Comparison of ENCODE assay signal across 1 cellular context in the genomic region with DNA sequence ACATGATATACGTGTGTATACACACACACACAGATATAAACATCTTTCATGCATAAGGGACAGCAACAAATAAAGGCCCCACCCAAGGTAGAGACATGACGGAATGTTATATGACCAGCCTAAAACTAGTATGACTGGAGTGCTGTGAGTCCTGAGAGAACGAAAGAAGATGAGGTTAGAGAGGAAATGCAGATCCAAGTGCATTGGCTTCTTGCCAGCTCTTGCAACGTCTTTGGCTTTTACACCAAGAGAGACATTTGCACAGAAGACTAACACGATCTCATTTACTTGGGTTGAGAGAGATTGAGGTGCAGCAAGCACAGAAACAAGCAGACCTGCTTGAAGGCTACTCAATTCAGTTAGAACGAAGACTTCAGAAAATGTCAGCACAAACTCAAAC.
TF ChIP-seq lines count a peak whose summit lies in the region.

No MANE protein-coding gene starts in this region.

TF ChIP-seq in HepG2, 621 proteins besides CTCF, POLR2A, EP300 and RAD21 (continued from another document):
- TF ChIP-seq, protein P1, sequence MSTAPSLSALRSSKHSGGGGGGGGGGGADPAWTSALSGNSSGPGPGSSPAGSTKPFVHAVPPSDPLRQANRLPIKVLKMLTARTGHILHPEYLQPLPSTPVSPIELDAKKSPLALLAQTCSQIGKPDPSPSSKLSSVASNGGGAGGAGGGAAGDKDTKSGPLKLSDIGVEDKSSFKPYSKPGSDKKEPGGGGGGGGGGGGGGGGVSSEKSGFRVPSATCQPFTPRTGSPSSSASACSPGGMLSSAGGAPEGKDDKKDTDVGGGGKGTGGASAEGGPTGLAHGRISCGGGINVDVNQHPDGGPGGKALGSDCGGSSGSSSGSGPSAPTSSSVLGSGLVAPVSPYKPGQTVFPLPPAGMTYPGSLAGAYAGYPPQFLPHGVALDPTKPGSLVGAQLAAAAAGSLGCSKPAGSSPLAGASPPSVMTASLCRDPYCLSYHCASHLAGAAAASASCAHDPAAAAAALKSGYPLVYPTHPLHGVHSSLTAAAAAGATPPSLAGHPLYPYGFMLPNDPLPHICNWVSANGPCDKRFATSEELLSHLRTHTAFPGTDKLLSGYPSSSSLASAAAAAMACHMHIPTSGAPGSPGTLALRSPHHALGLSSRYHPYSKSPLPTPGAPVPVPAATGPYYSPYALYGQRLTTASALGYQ (CRISPR knock-in tag; IDR thresholded peaks at IDR 0.05), result no peak
- TF ChIP-seq HCFC1 (IDR thresholded peaks at IDR 0.05; ENCODE audit: low read depth, low read length) (no peak), ZNF414 (CRISPR knock-in tag; IDR thresholded peaks at IDR 0.05) (no peak), SP140L (CRISPR knock-in tag; IDR thresholded peaks at IDR 0.05; ENCODE audit: borderline replicate concordance) (no peak), REPIN1 (CRISPR knock-in tag; IDR thresholded peaks at IDR 0.05; ENCODE audit: borderline replicate concordance, low read depth) (no peak), GABPA (IDR thresholded peaks at IDR 0.05; ENCODE audit: low read depth, low read length) (no peak), GABPA (CRISPR knock-in tag; IDR thresholded peaks at IDR 0.05; ENCODE audit: low read depth) (no peak), ZNF629 (CRISPR knock-in tag; conservative IDR thresholded peaks at IDR 0.05) (no peak), HDAC6 (IDR thresholded peaks at IDR 0.05; ENCODE audit: low read depth, low read length) (no peak), PRDM4 (CRISPR knock-in tag; IDR thresholded peaks at IDR 0.05; ENCODE audit: borderline replicate concordance) (no peak), EHMT2 (IDR thresholded peaks at IDR 0.05; ENCODE audit: borderline replicate concordance, low read depth, low read length) (no peak), SETDB1 (CRISPR knock-in tag; IDR thresholded peaks at IDR 0.05; ENCODE audit: borderline replicate concordance) (no peak), CHD4 (IDR thresholded peaks at IDR 0.05; ENCODE audit: borderline replicate concordance, low read length) (no peak), ZNF746 (CRISPR knock-in tag; IDR thresholded peaks at IDR 0.05) (no peak), KAT2B (IDR thresholded peaks at IDR 0.05; ENCODE audit: borderline replicate concordance, low read depth, low read length) (no peak)
- TF ChIP-seq, protein P2, sequence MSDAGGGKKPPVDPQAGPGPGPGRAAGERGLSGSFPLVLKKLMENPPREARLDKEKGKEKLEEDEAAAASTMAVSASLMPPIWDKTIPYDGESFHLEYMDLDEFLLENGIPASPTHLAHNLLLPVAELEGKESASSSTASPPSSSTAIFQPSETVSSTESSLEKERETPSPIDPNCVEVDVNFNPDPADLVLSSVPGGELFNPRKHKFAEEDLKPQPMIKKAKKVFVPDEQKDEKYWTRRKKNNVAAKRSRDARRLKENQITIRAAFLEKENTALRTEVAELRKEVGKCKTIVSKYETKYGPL (CRISPR knock-in tag; IDR thresholded peaks at IDR 0.05), result no peak
- TF ChIP-seq, protein P3, sequence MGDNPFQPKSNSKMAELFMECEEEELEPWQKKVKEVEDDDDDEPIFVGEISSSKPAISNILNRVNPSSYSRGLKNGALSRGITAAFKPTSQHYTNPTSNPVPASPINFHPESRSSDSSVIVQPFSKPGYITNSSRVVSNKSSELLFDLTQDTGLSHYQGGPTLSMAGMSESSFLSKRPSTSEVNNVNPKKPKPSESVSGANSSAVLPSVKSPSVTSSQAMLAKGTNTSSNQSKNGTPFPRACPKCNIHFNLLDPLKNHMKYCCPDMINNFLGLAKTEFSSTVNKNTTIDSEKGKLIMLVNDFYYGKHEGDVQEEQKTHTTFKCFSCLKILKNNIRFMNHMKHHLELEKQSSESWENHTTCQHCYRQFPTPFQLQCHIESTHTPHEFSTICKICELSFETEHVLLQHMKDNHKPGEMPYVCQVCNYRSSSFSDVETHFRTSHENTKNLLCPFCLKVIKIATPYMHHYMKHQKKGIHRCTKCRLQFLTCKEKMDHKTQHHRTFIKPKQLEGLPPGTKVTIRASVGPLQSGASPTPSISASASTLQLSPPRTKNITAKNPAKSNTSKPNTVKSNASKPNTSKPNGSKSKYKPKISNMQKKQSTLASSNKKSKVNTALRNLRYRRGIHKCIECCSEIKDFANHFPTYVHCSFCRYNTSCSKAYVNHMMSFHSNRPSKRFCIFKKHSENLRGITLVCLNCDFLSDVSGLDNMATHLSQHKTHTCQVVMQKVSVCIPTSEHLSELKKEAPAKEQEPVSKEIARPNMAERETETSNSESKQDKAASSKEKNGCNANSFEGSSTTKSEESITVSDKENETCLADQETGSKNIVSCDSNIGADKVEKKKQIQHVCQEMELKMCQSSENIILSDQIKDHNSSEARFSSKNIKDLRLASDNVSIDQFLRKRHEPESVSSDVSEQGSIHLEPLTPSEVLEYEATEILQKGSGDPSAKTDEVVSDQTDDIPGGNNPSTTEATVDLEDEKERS (CRISPR knock-in tag; IDR thresholded peaks at IDR 0.05), result no peak
